In the genomic region with DNA sequence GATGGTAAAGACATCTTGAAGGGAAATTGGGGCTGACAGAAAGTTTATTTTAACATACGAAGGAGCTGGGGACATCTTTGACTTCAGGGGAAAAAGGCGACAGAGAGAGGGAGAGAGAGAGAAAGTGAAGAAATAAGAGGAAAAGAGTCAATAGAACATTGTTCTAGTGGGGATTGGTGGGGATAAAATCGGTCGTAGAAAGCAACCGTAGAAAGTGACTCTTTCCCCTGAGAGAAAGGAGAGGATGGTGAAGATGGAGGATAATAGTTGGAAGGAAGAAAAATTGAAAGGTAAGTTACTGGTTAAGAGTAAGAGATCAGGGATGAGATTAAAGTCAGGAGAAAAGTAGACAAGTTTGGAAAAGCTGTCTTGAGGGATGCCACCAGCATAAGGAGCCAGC, we compare ENCODE assay signal across 8 cellular contexts.
"Had no signal": no experiment of that assay in that cellular context is flagged by ENCODE, and none has a peak within 500 bp of the region (broad histone marks: within the 10 kb centered on the region; RNA-seq: fewer than 3 reads in every experiment).

No MANE protein-coding gene starts in this region.

- H3K36me3 ChIP-seq: HAP-1 had no signal

- H3K4me3 ChIP-seq: GM23248, GM23338, HAP-1 had no signal

- H3K4me1 ChIP-seq: HAP-1 had no signal

- H3K9me3 ChIP-seq: HAP-1 had no signal

- DNase-seq: GM23248, GOT3, H7, H9, HCEC 1CT, HFFc6 had no signal

- H3K27ac ChIP-seq: GM23248 had no signal
